1 cellular context compared by ENCODE assay signal in genomic region chr2:191070276-191070675, GRCh38.
TF ChIP-seq lines count a peak whose summit lies in the region.

No MANE protein-coding gene starts in this region.

TF ChIP-seq in endothelial cell of umbilical vein, 7 proteins besides CTCF, POLR2A, EP300 and RAD21 (continued from another document):
- TF ChIP-seq MAX (IDR thresholded peaks at IDR 0.05; ENCODE audit: insufficient read depth, insufficient read length): no peak
